Comparison of ENCODE assay signal across 12 cellular contexts in genomic region chr2:95633626-95634259, GRCh38. TPM values are rescaled to one million over a fixed set of nuclear protein-coding genes. Genes with fewer than 3 reads are reported as not detected.
"Had no signal": no experiment of that assay in that cellular context is flagged by ENCODE, and none has a peak within 500 bp of the region (broad histone marks: within the 10 kb centered on the region; RNA-seq: fewer than 3 reads in every experiment).

No MANE protein-coding gene starts in this region.

RNA-seq across cellular contexts. Expression of gene TRIM43, which starts 41.9 kb away (rescaled TPM):
- total RNA-seq: activated B cell treated with CpG ODN at 0.5 μM for 24 hours; activated CD4-positive, alpha-beta memory T cell treated with anti-CD3 and anti-CD28 coated beads for 36 hours; activated naive CD4-positive, alpha-beta T cell treated with anti-CD3 and anti-CD28 coated beads for 36 hours; activated naive CD4-positive, alpha-beta T cell treated with anti-CD3 and anti-CD28 coated beads, Interleukin-2, amount 50 U/mL, for 72 hours; activated T-cell treated with anti-CD3 and anti-CD28 coated beads, Interleukin-2, amount 50 U/mL, for 4 hours; activated T-helper 1 cell treated with anti-CD3 and anti-CD28 coated beads, Interleukin-12 subunit alpha, Interleukin-12 subunit beta, Interleukin-2, Interleukin-4 antibody, amounts not matched to agents 30 ng/mL and 10 ng/mL and 1 ng/mL, durations not matched to agents 14 hours and 24 hours and 36 hours; adrenal gland; K562; M059J; PC-9; RPMI7951; SK-MEL-5 had no signal
- polyA plus RNA-seq: adrenal gland, K562 had no signal
